In genomic region chr2:174516495-174517378, GRCh38 we compare ENCODE assay signal across 1 cellular context.
TF ChIP-seq lines count a peak whose summit lies in the region.

No MANE protein-coding gene starts in this region.

TF ChIP-seq in liver, 16 proteins besides CTCF, POLR2A, EP300 and RAD21 (continued from another document):
- TF ChIP-seq REST (IDR thresholded peaks at IDR 0.05) (no peak), GABPA (IDR thresholded peaks at IDR 0.05 in 1 of 2, conservative IDR thresholded peaks at IDR 0.05 in 1 of 2) (no peak), RXRA (IDR thresholded peaks at IDR 0.05) (peak; percentile 16 to 66), TAF1 (conservative IDR thresholded peaks at IDR 0.05) (no peak), EGR1 (IDR thresholded peaks at IDR 0.05; ENCODE audit: low read depth in 2 of 2) (peak in 1 of 2 donors; percentile 19), HNF4A (conservative IDR thresholded peaks at IDR 0.05) (peak; percentile 82 to 85), HNF4G (IDR thresholded peaks at IDR 0.05) (peak; percentile 50)
TF ChIP-seq in liver: peak in this region for 9.
